ENCODE assay signal across 18 cellular contexts in genomic region chr11:37411289-37411688, GRCh38.
DNase-seq lines count a peak whose midpoint lies in the region; ATAC-seq, FAIRE-seq and TF ChIP-seq lines count a peak whose summit lies in the region.
"Had no signal": no experiment of that assay in that cellular context is flagged by ENCODE, and none has a peak within 500 bp of the region (broad histone marks: within the 10 kb centered on the region; RNA-seq: fewer than 3 reads in every experiment).

No MANE protein-coding gene starts in this region.

- no peak overlapping the region for H4K12ac ChIP-seq in trophoblast cell (ENCODE audit: low read depth, low read length)

- BruUV-seq in HepG2 (replicated peaks; lab: Mats Ljungman, UMichigan) (no TSS peak), mammary epithelial cell (replicated peaks; lab: Mats Ljungman, UMichigan) (no TSS peak)

- H4K91ac ChIP-seq in trophoblast cell (ENCODE audit: low read depth, low read length): no peak overlapping the region

- intact Hi-C loops in right lobe of liver (cut with DNase I): no loop called here
- intact Hi-C loops in HepG2 (cut with micrococcal nuclease; ENCODE audit: unreplicated experiment): no loop called here
- intact Hi-C loops in mammary epithelial cell (cut with micrococcal nuclease): no loop called here

- H3K4me1 ChIP-seq in right lobe of liver (peaks cover 0 to 3% (median 0%) of the 10 kb centered on the region in 4 donors), HepG2 (ENCODE audit: insufficient read depth, low read length) (no peaks in the 10 kb centered on the region), mammary epithelial cell (ENCODE audit: insufficient read depth, low read length) (peaks cover 13% of the 10 kb centered on the region), foreskin keratinocyte (no peaks in the 10 kb centered on the region), trophoblast cell (ENCODE audit: control insufficient read depth in 1 of 2, insufficient read depth in 2 of 2, low read length in 2 of 2) (no peaks in the 10 kb centered on the region)

- H3K9me3 ChIP-seq in right lobe of liver (no peaks in the 10 kb centered on the region), HepG2 (ENCODE audit: low read length) (peaks cover 72% of the 10 kb centered on the region), mammary epithelial cell (replicated peaks; ENCODE audit: insufficient read depth, low read length) (no peaks in the 10 kb centered on the region), trophoblast cell (ENCODE audit: insufficient read depth, low read depth, low read length) (no peaks in the 10 kb centered on the region)

- H3K4me3 ChIP-seq in right lobe of liver (no peak overlapping the region), HepG2 (replicated peaks in 1 of 3; ENCODE audit: insufficient read depth in 1 of 3, low read depth in 2 of 3, low read length in 3 of 3) (no peak overlapping the region), mammary epithelial cell (replicated peaks in 1 of 3; ENCODE audit: insufficient read depth in 1 of 3, low read depth in 2 of 3, low read length in 3 of 3) (no peak overlapping the region), trophoblast cell (ENCODE audit: low read depth, low read length) (no peak overlapping the region)
- H3K4me3 ChIP-seq: GM23338 had no signal

- H3K9ac ChIP-seq in HepG2 (ENCODE audit: insufficient read depth, low read depth, low read length) (no peak overlapping the region), mammary epithelial cell (ENCODE audit: insufficient read depth, low read length) (no peak overlapping the region), trophoblast cell (ENCODE audit: low read length) (no peak overlapping the region)

- no peak overlapping the region for H3K23ac ChIP-seq in trophoblast cell (ENCODE audit: low read length)

- no peaks in the 10 kb centered on the region for H3K79me1 ChIP-seq in trophoblast cell (ENCODE audit: low read length)

- no peak overlapping the region for H3K14ac ChIP-seq in trophoblast cell (ENCODE audit: low read length)

- H3K4ac ChIP-seq in trophoblast cell (ENCODE audit: low read depth, low read length): no peak overlapping the region

- POLR2A ChIA-PET in HepG2 (lab: Yijun Ruan, JAX): no interaction called here

- H3K27ac ChIP-seq in right lobe of liver (no peak overlapping the region), HepG2 (ENCODE audit: extremely low read length, insufficient read depth, low read length) (no peak overlapping the region), mammary epithelial cell (ENCODE audit: insufficient read depth, low read depth, low read length) (no peak overlapping the region), foreskin keratinocyte (no peak overlapping the region), trophoblast cell (ENCODE audit: low read depth, low read length) (no peak overlapping the region)

- no peaks in the 10 kb centered on the region for H3K27me3 ChIP-seq in right lobe of liver
- no peaks in the 10 kb centered on the region for H3K27me3 ChIP-seq in HepG2 (ENCODE audit: control insufficient read depth in 1 of 2, insufficient read depth in 2 of 2, low read length in 2 of 2)
- no peaks in the 10 kb centered on the region for H3K27me3 ChIP-seq in mammary epithelial cell (ENCODE audit: insufficient read depth, low read length)
- H3K27me3 ChIP-seq in foreskin keratinocyte: no peaks in the 10 kb centered on the region
- no peaks in the 10 kb centered on the region for H3K27me3 ChIP-seq in trophoblast cell (ENCODE audit: insufficient read depth, low read length)

- H4K8ac ChIP-seq in trophoblast cell (ENCODE audit: low read depth, low read length): no peak overlapping the region

- H3K79me2 ChIP-seq in HepG2 (ENCODE audit: insufficient read depth, low read length) (no peaks in the 10 kb centered on the region), mammary epithelial cell (ENCODE audit: insufficient read depth, low read length) (no peaks in the 10 kb centered on the region), trophoblast cell (ENCODE audit: control insufficient read depth, insufficient read depth, low read length, poor library complexity) (no peaks in the 10 kb centered on the region)

- H2BK12ac ChIP-seq in trophoblast cell (ENCODE audit: low read length): no peak overlapping the region

- no peak for FAIRE-seq in HepG2 (lab: Jason Lieb, UNC)
- FAIRE-seq: GM12891, GM18507 had no signal

- H3K18ac ChIP-seq in trophoblast cell (ENCODE audit: low read length): no peak overlapping the region

- DNase-seq in right lobe of liver (peak in 1 of 3 donors; percentile 83), HepG2 (ENCODE audit: low spot score) (no peak), mammary epithelial cell (peak; percentile 75), foreskin keratinocyte (peak; percentile 29 to 54), Kasumi-1 (lab: John Stamatoyannopoulos, UW) (no peak), trophoblast cell (no peak)
- DNase-seq: C1 segment of cervical spinal cord; Calu3; CD4-positive, alpha-beta memory T cell; COR-L47; DMS53; DMS79 treated with DMSO at 0.1 percent for 48 hours; GF-D8; H9 had no signal

- WGBS in right lobe of liver (ENCODE audit: insufficient coverage, low coverage, low lambda C conversion rate, missing lambda C conversion rate): 44% methylated on average over 4 of the region's 4 CpGs
- WGBS in HepG2 (ENCODE audit: low lambda C conversion rate): under 1% methylated on average over 4 of the region's 4 CpGs
- WGBS in mammary epithelial cell (ENCODE audit: low coverage, missing lambda C conversion rate): 12% methylated on average over 4 of the region's 4 CpGs
- WGBS in trophoblast cell (ENCODE audit: extremely low coverage, insufficient coverage, insufficient read length): no CpG with 5 or more reads among the region's 4 CpGs

- in situ Hi-C loops in HepG2 (cut with HindIII; ENCODE audit: extremely low pct_ligation_motif_present, low pct_unique_long_range_greater_than_20kb): no loop called here
- in situ Hi-C loops in mammary epithelial cell (cut with MboI; ENCODE audit: low sequenced_read_pairs in 2 of 2): no loop called here

- no peak overlapping the region for H2BK120ac ChIP-seq in trophoblast cell (ENCODE audit: insufficient read depth, low read length, poor library complexity)

- dilution Hi-C loops in mammary epithelial cell (cut with HindIII; ENCODE audit: low sequenced_read_pairs): no loop called here

- no peak for TF ChIP-seq RAD21 in HepG2 (CRISPR knock-in tag; IDR thresholded peaks at IDR 0.05)

- no peak overlapping the region for H2BK5ac ChIP-seq in trophoblast cell (ENCODE audit: low read depth, low read length, poor library complexity)

- H3K4me2 ChIP-seq in HepG2 (ENCODE audit: low read depth, low read length) (no peak overlapping the region), mammary epithelial cell (ENCODE audit: insufficient read depth, low read depth, low read length) (no peak overlapping the region), trophoblast cell (ENCODE audit: low read length) (no peak overlapping the region)
- H3K4me2 ChIP-seq: GM23338 had no signal

- no peaks in the 10 kb centered on the region for H3K36me3 ChIP-seq in right lobe of liver
- H3K36me3 ChIP-seq in HepG2 (replicated peaks in 1 of 2; ENCODE audit: control insufficient read depth in 1 of 2, insufficient read depth in 2 of 2, low read length in 2 of 2): no peaks in the 10 kb centered on the region
- no peaks in the 10 kb centered on the region for H3K36me3 ChIP-seq in mammary epithelial cell (ENCODE audit: insufficient read depth, low read length)
- no peaks in the 10 kb centered on the region for H3K36me3 ChIP-seq in trophoblast cell (ENCODE audit: control insufficient read depth in 1 of 2, insufficient read depth in 2 of 2, low read length in 2 of 2)

- TF ChIP-seq CTCF in right lobe of liver (IDR thresholded peaks at IDR 0.05): no peak
- no peak for TF ChIP-seq CTCF in HepG2 (CRISPR knock-in tag; IDR thresholded peaks at IDR 0.05)
- no peak for TF ChIP-seq CTCF in mammary epithelial cell (conservative IDR thresholded peaks at IDR 0.05 in 1 of 2, IDR thresholded peaks at IDR 0.05 in 1 of 2; ENCODE audit: extremely low read depth in 1 of 2, insufficient read depth in 1 of 2, low read depth in 1 of 2, low read length in 2 of 2)
- no peak for TF ChIP-seq CTCF in foreskin keratinocyte (conservative IDR thresholded peaks at IDR 0.05)

- TF ChIP-seq EP300 in HepG2 (IDR thresholded peaks at IDR 0.05; ENCODE audit: low read depth in 2 of 2, low read length in 2 of 2) (no peak), HepG2 (CRISPR knock-in tag; IDR thresholded peaks at IDR 0.05; ENCODE audit: borderline replicate concordance) (no peak)

- no peak for TF ChIP-seq POLR2A in right lobe of liver (IDR thresholded peaks at IDR 0.05)
- no peak for TF ChIP-seq POLR2A in HepG2 (IDR thresholded peaks at IDR 0.05; ENCODE audit: insufficient read depth in 1 of 2, low read depth in 2 of 2, low read length in 2 of 2)

- peak; percentile 91 to 95 (median 92) for ATAC-seq in right lobe of liver
- no peak for ATAC-seq in HepG2
- ATAC-seq in foreskin keratinocyte: no peak
- ATAC-seq: GM23338, HCT116 had no signal

- no peak overlapping the region for H2AFZ ChIP-seq in HepG2 (ENCODE audit: low read length)
- H2AFZ ChIP-seq in mammary epithelial cell (ENCODE audit: low read depth, low read length): peak overlapping the region; percentile 5
- no peak overlapping the region for H2AFZ ChIP-seq in trophoblast cell (ENCODE audit: insufficient read depth, low read length, poor library complexity)
- H2AFZ ChIP-seq: GM23338 had no signal

- CTCF ChIA-PET in HepG2 (lab: Yijun Ruan, JAX; ENCODE audit: low intra/inter-chr PET ratio, low total read pairs) (no interaction called here), mammary epithelial cell (lab: Charles Lee; ENCODE audit: low non-redundant PET) (no interaction called here)

- H2AK5ac ChIP-seq in trophoblast cell (ENCODE audit: low read length): no peak overlapping the region

- no peaks in the 10 kb centered on the region for H4K20me1 ChIP-seq in HepG2 (ENCODE audit: insufficient read depth, low read length)
- no peaks in the 10 kb centered on the region for H4K20me1 ChIP-seq in mammary epithelial cell (ENCODE audit: insufficient read depth, low read length)

TF ChIP-seq in HepG2, 621 proteins besides CTCF, POLR2A, EP300 and RAD21 (continues in another document):
- TF ChIP-seq, protein P1, sequence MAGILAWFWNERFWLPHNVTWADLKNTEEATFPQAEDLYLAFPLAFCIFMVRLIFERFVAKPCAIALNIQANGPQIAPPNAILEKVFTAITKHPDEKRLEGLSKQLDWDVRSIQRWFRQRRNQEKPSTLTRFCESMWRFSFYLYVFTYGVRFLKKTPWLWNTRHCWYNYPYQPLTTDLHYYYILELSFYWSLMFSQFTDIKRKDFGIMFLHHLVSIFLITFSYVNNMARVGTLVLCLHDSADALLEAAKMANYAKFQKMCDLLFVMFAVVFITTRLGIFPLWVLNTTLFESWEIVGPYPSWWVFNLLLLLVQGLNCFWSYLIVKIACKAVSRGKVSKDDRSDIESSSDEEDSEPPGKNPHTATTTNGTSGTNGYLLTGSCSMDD (CRISPR knock-in tag; IDR thresholded peaks at IDR 0.05): no peak
- TF ChIP-seq ZBTB1 (CRISPR knock-in tag; IDR thresholded peaks at IDR 0.05; ENCODE audit: borderline replicate concordance): no peak
- no peak for TF ChIP-seq ZFP90 (CRISPR knock-in tag; IDR thresholded peaks at IDR 0.05; ENCODE audit: borderline replicate concordance)
- no peak for TF ChIP-seq SIX1 (CRISPR knock-in tag; IDR thresholded peaks at IDR 0.05; ENCODE audit: borderline replicate concordance)

Comparison
In these comparisons a context has a peak if more than half of its experiments do, and no peak if none do; other contexts are left out.
1. ATAC-seq: peak in right lobe of liver (4 of 4); none in HepG2 (single experiment) and foreskin keratinocyte (single experiment).
2. DNase-seq: peak in mammary epithelial cell (single experiment) and foreskin keratinocyte (2 of 2); none in HepG2 (single experiment), Kasumi-1 (0 of 2) and trophoblast cell (0 of 2).